Comparison of ENCODE assay signal across 11 cellular contexts in genomic region chr17:78151514-78152008, GRCh38. TPM values are rescaled to one million over a fixed set of nuclear protein-coding genes. Genes with fewer than 3 reads are reported as not detected.
DNase-seq lines count a peak whose midpoint lies in the region; ATAC-seq, FAIRE-seq and TF ChIP-seq lines count a peak whose summit lies in the region.
"Had no signal": no experiment of that assay in that cellular context is flagged by ENCODE, and none has a peak within 500 bp of the region (broad histone marks: within the 10 kb centered on the region; RNA-seq: fewer than 3 reads in every experiment).

No MANE protein-coding gene starts in this region.

- H3K9me1 ChIP-seq in endothelial cell of umbilical vein (replicated peaks; ENCODE audit: control insufficient read depth, extremely low read depth, insufficient read depth, low read length), result no peaks in the 10 kb centered on the region

- no peaks in the 10 kb centered on the region for H4K20me1 ChIP-seq in endothelial cell of umbilical vein (replicated peaks; ENCODE audit: control insufficient read depth, extremely low read depth, insufficient read depth, low read length)

- no peak overlapping the region for H3K4me3 ChIP-seq in endothelial cell of umbilical vein (replicated peaks in 1 of 3; ENCODE audit: insufficient read depth in 1 of 3, low read depth in 1 of 3, low read length in 3 of 3)
- H3K4me3 ChIP-seq in effector memory CD4-positive, alpha-beta T cell (ENCODE audit: insufficient read depth, low read depth, low read length, poor library complexity, severe bottlenecking), result no peak overlapping the region

- CTCF ChIA-PET in endothelial cell of umbilical vein (lab: Charles Lee), result interaction anchor here (0.8 to 1.2 kb wide), 3 partner anchors 10 to 23 kb away, joined by 3 to 4 read pairs (median 3); no protein-coding TSS in a partner anchor

- peak; percentile 73 for FAIRE-seq in endothelial cell of umbilical vein (lab: Jason Lieb, UNC)

- TF ChIP-seq CTCF in endothelial cell of umbilical vein (IDR thresholded peaks at IDR 0.05; ENCODE audit: extremely low read depth in 1 of 2, insufficient read depth in 1 of 2, low read depth in 1 of 2, low read length in 2 of 2) (no peak), omental fat pad (IDR thresholded peaks at IDR 0.05) (no peak)

- no peak overlapping the region for H3K27ac ChIP-seq in endothelial cell of umbilical vein (ENCODE audit: insufficient read depth, low read depth, low read length)
- no peak overlapping the region for H3K27ac ChIP-seq in caudate nucleus (ENCODE audit: low read depth, low read length)
- no peak overlapping the region for H3K27ac ChIP-seq in effector memory CD4-positive, alpha-beta T cell (ENCODE audit: insufficient read depth, low read length, poor library complexity, severe bottlenecking)

- no peaks in the 10 kb centered on the region for H3K27me3 ChIP-seq in endothelial cell of umbilical vein (ENCODE audit: control insufficient read depth in 2 of 2, insufficient read depth in 2 of 2, low read length in 2 of 2)
- no peaks in the 10 kb centered on the region for H3K27me3 ChIP-seq in effector memory CD4-positive, alpha-beta T cell (replicated peaks; ENCODE audit: control insufficient read depth, insufficient read depth, low read length, poor library complexity, severe bottlenecking)

- POLR2A ChIA-PET in endothelial cell of umbilical vein (lab: Charles Lee), result no interaction called here

- peak; percentile 67 for ATAC-seq in omental fat pad (ENCODE audit: low FRiP score)

- dilution Hi-C loops in endothelial cell of umbilical vein (cut with MboI; ENCODE audit: extremely low pct_ligation_motif_present, low sequenced_read_pairs), result no loop called here

- H3K36me3 ChIP-seq in endothelial cell of umbilical vein (ENCODE audit: control insufficient read depth in 2 of 2, extremely low read depth in 1 of 2, insufficient read depth in 2 of 2, low read length in 2 of 2), result no peaks in the 10 kb centered on the region
- H3K36me3 ChIP-seq in effector memory CD4-positive, alpha-beta T cell (ENCODE audit: control insufficient read depth, insufficient read depth, low read length), result no peaks in the 10 kb centered on the region

- no peaks in the 10 kb centered on the region for H3K79me2 ChIP-seq in endothelial cell of umbilical vein (ENCODE audit: control insufficient read depth, insufficient read depth, low read length)

- H3K4me2 ChIP-seq in endothelial cell of umbilical vein (ENCODE audit: insufficient read depth, low read length), result no peak overlapping the region

- H3K9me3 ChIP-seq in endothelial cell of umbilical vein (replicated peaks; ENCODE audit: control insufficient read depth, insufficient read depth, low read length), result no peaks in the 10 kb centered on the region
- no peaks in the 10 kb centered on the region for H3K9me3 ChIP-seq in effector memory CD4-positive, alpha-beta T cell (ENCODE audit: control insufficient read depth, low read length)

- DNase-seq in HCEC 1CT (peak; percentile 27), endothelial cell of umbilical vein (ENCODE audit: low read depth, low spot score) (no peak), omental fat pad (ENCODE audit: low spot score) (no peak), caudate nucleus (lab: John Stamatoyannopoulos, UW) (no peak), putamen (ENCODE audit: low spot score) (no peak)
- DNase-seq in effector memory CD4-positive, alpha-beta T cell, result no peak
- DNase-seq: activated CD8-positive, alpha-beta memory T cell treated with anti-CD3 and anti-CD28 coated beads, Interleukin-2, amount 50 U/mL, for 4 hours; COR-L47; Kasumi-1; NCI-H524; stimulated activated CD4-positive, alpha-beta T cell treated with anti-CD3 and anti-CD28 coated beads, Interleukin-12 subunit alpha, Interleukin-12 subunit beta, amount 100 ng/mL, for 4 hours had no signal

- intact Hi-C loops in endothelial cell of umbilical vein (cut with micrococcal nuclease), result loop anchor here (1.0 kb wide), 1 partner anchor 11 kb away; no protein-coding TSS in a partner anchor

- H3K9ac ChIP-seq in endothelial cell of umbilical vein (replicated peaks; ENCODE audit: extremely low read depth, insufficient read depth, low read length), result no peak overlapping the region

- peak overlapping the region; percentile 48 for H2AFZ ChIP-seq in endothelial cell of umbilical vein (ENCODE audit: low read depth, low read length)

- no TSS peak for BruUV-seq in endothelial cell of umbilical vein (replicated peaks; lab: Mats Ljungman, UMichigan)

- peaks cover 6% of the 10 kb centered on the region for H3K4me1 ChIP-seq in endothelial cell of umbilical vein (ENCODE audit: control insufficient read depth, extremely low read depth, insufficient read depth, low read length)
- H3K4me1 ChIP-seq in effector memory CD4-positive, alpha-beta T cell (ENCODE audit: control insufficient read depth, insufficient read depth, low read length, poor library complexity, severe bottlenecking), result no peaks in the 10 kb centered on the region

- TF ChIP-seq POLR2A in endothelial cell of umbilical vein (IDR thresholded peaks at IDR 0.05; ENCODE audit: low read depth, low read length), result no peak

TF ChIP-seq in endothelial cell of umbilical vein, 7 proteins besides CTCF, POLR2A, EP300 and RAD21 (continues in another document):
- TF ChIP-seq MYC (IDR thresholded peaks at IDR 0.05; ENCODE audit: low read depth, low read length), result no peak
- TF ChIP-seq EZH2 (IDR thresholded peaks at IDR 0.05; ENCODE audit: borderline replicate concordance, low read depth, low read length, severe bottlenecking), result no peak
- TF ChIP-seq, protein P1, sequence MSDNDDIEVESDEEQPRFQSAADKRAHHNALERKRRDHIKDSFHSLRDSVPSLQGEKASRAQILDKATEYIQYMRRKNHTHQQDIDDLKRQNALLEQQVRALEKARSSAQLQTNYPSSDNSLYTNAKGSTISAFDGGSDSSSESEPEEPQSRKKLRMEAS (IDR thresholded peaks at IDR 0.05; ENCODE audit: insufficient read depth, insufficient read length), result no peak
- no peak for TF ChIP-seq GATA2 (IDR thresholded peaks at IDR 0.05; ENCODE audit: insufficient read depth, insufficient read length, low read depth, low read length)
- no peak for TF ChIP-seq JUN (IDR thresholded peaks at IDR 0.05; ENCODE audit: borderline replicate concordance, insufficient read depth, insufficient read length, low read depth)
- TF ChIP-seq POLR2AphosphoS5 (IDR thresholded peaks at IDR 0.05; ENCODE audit: insufficient read depth, low read depth, low read length), result no peak

RNA-seq across cellular contexts. Expression of gene C17orf99, which starts 5.4 kb away (rescaled TPM):
- total RNA-seq in endothelial cell of umbilical vein (not detected in 2 replicates), omental fat pad (not detected)
- polyA plus RNA-seq in endothelial cell of umbilical vein, result not detected in 2 replicates
- not detected in 2 replicates for polyA plus RNA-seq in endothelial cell of umbilical vein (2011; cell fraction: cytosol; rRNA removed)
- not detected in 2 replicates for polyA plus RNA-seq in endothelial cell of umbilical vein (2011; cell fraction: nucleus; rRNA removed)
- polyA plus RNA-seq in endothelial cell of umbilical vein (2012), result not detected in 2 replicates
- not detected in 2 replicates for polyA minus RNA-seq in endothelial cell of umbilical vein
- polyA minus RNA-seq in endothelial cell of umbilical vein (2011; cell fraction: cytosol; rRNA and poly(A)+ RNA removed), result not detected
- not detected in 2 replicates for polyA minus RNA-seq in endothelial cell of umbilical vein (2011; cell fraction: nucleus; rRNA and poly(A)+ RNA removed)

RNA-seq across cellular contexts. Expression of gene SYNGR2, which starts 16.8 kb away (rescaled TPM):
- total RNA-seq in endothelial cell of umbilical vein, result 58.6 and 65.9 TPM in 2 replicates
- 281 and 431 TPM in 2 replicates for polyA plus RNA-seq in endothelial cell of umbilical vein
- polyA plus RNA-seq in endothelial cell of umbilical vein (2011; cell fraction: cytosol; rRNA removed), result 97.5 and 128 TPM in 2 replicates
- 46.6 and 51.0 TPM in 2 replicates for polyA plus RNA-seq in endothelial cell of umbilical vein (2011; cell fraction: nucleus; rRNA removed)
- 63.4 and 110 TPM in 2 replicates for polyA plus RNA-seq in endothelial cell of umbilical vein (2012)
- polyA minus RNA-seq in endothelial cell of umbilical vein, result 144 and 146 TPM in 2 replicates
- polyA minus RNA-seq in endothelial cell of umbilical vein (2011; cell fraction: cytosol; rRNA and poly(A)+ RNA removed), result 62.3 TPM
- 15.9 and 17.9 TPM in 2 replicates for polyA minus RNA-seq in endothelial cell of umbilical vein (2011; cell fraction: nucleus; rRNA and poly(A)+ RNA removed)
- 10 to 100 TPM; 24.3 to 80.6 (median 52.4) TPM for total RNA-seq in omental fat pad

RNA-seq across cellular contexts. Expression of gene TMC8, which starts 21.0 kb away (rescaled TPM):
- total RNA-seq in endothelial cell of umbilical vein, result 0.99 and 1.3 TPM in 2 replicates
- 0.07 and 0.16 TPM in 2 replicates for polyA plus RNA-seq in endothelial cell of umbilical vein
- 0.04 and 0.08 TPM in 2 replicates for polyA plus RNA-seq in endothelial cell of umbilical vein (2011; cell fraction: cytosol; rRNA removed)
- 0.29 and 0.32 TPM in 2 replicates for polyA plus RNA-seq in endothelial cell of umbilical vein (2011; cell fraction: nucleus; rRNA removed)
- not detected in 2 replicates for polyA plus RNA-seq in endothelial cell of umbilical vein (2012)
- 0.08 TPM in 1 of 2 replicates, not detected in the other for polyA minus RNA-seq in endothelial cell of umbilical vein
- not detected for polyA minus RNA-seq in endothelial cell of umbilical vein (2011; cell fraction: cytosol; rRNA and poly(A)+ RNA removed)
- 0.14 TPM in 1 of 2 replicates, not detected in the other for polyA minus RNA-seq in endothelial cell of umbilical vein (2011; cell fraction: nucleus; rRNA and poly(A)+ RNA removed)
- total RNA-seq in omental fat pad, result 10 to 100 TPM in 1 of 4 donors, 1 to 10 TPM in 3; 3.2 to 12.5 (median 6.5) TPM

RNA-seq across cellular contexts. Expression of gene TMC6, which starts 23.0 kb away (rescaled TPM):
- total RNA-seq in endothelial cell of umbilical vein, result 58.0 and 72.4 TPM in 2 replicates
- 23.2 and 26.7 TPM in 2 replicates for polyA plus RNA-seq in endothelial cell of umbilical vein
- 7.1 and 11.0 TPM in 2 replicates for polyA plus RNA-seq in endothelial cell of umbilical vein (2011; cell fraction: cytosol; rRNA removed)
- polyA plus RNA-seq in endothelial cell of umbilical vein (2011; cell fraction: nucleus; rRNA removed), result 51.1 and 62.2 TPM in 2 replicates
- 13.7 and 26.4 TPM in 2 replicates for polyA plus RNA-seq in endothelial cell of umbilical vein (2012)
- 14.8 and 17.1 TPM in 2 replicates for polyA minus RNA-seq in endothelial cell of umbilical vein
- polyA minus RNA-seq in endothelial cell of umbilical vein (2011; cell fraction: cytosol; rRNA and poly(A)+ RNA removed), result 36.7 TPM
- polyA minus RNA-seq in endothelial cell of umbilical vein (2011; cell fraction: nucleus; rRNA and poly(A)+ RNA removed), result 17.9 and 26.0 TPM in 2 replicates
- total RNA-seq in omental fat pad, result 10 to 100 TPM; 21.8 to 72.8 (median 51.3) TPM

RNA-seq across cellular contexts. Expression of gene TK1, which starts 35.3 kb away (rescaled TPM):
- total RNA-seq in endothelial cell of umbilical vein (110 and 111 TPM in 2 replicates), omental fat pad (10 to 100 TPM in 1 of 4 donors, 1 to 10 TPM in 3; 1.4 to 10.6 (median 3.1) TPM)
- 159 and 174 TPM in 2 replicates for polyA plus RNA-seq in endothelial cell of umbilical vein
- 132 and 151 TPM in 2 replicates for polyA plus RNA-seq in endothelial cell of umbilical vein (2011; cell fraction: cytosol; rRNA removed)
- polyA plus RNA-seq in endothelial cell of umbilical vein (2011; cell fraction: nucleus; rRNA removed), result 73.7 and 83.5 TPM in 2 replicates
- polyA plus RNA-seq in endothelial cell of umbilical vein (2012), result 55.8 and 72.4 TPM in 2 replicates
- polyA minus RNA-seq in endothelial cell of umbilical vein, result 65.8 and 76.3 TPM in 2 replicates
- 114 TPM for polyA minus RNA-seq in endothelial cell of umbilical vein (2011; cell fraction: cytosol; rRNA and poly(A)+ RNA removed)
- 23.5 and 26.9 TPM in 2 replicates for polyA minus RNA-seq in endothelial cell of umbilical vein (2011; cell fraction: nucleus; rRNA and poly(A)+ RNA removed)
